13 cellular contexts compared by ENCODE assay signal in the genomic region with DNA sequence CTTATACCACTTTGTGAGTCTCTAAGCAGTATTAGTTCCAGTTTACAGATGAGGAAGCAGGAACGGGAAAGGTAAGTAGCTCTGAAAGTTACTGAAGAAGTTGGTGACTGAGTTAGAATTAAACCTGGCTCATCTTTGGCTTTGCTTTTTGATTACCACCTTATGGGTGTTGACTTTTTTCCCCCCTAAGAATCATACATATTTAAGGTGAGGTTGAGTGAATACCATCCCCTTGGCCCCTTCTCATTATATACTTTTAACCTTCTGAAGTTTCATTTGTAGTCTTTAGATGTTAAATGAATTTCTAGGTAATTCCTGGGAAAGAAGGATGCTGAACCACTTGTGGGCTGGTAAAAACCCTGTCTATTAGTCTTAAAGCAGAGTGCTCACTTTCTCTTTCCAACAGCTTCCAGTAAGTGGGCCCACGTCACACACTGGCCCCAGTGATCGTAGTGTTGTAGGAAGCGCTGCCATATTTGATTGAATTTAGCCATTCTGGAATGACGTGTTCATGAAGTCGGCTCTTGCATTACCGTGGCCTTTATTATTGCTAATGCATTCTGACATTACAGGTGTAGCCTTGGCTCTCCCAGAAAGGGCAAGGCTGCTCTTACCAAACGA. TPM values are rescaled to one million over a fixed set of nuclear protein-coding genes. Genes with fewer than 3 reads are reported as not detected.
DNase-seq lines count a peak whose midpoint lies in the region; ATAC-seq and TF ChIP-seq lines count a peak whose summit lies in the region.
"Had no signal": no experiment of that assay in that cellular context is flagged by ENCODE, and none has a peak within 500 bp of the region (broad histone marks: within the 10 kb centered on the region; RNA-seq: fewer than 3 reads in every experiment).

No MANE protein-coding gene starts in this region.

- intact Hi-C loops in activated naive CD4-positive, alpha-beta T cell treated with anti-CD3 and anti-CD28 coated beads for 36 hours (cut with micrococcal nuclease): no loop called here
- intact Hi-C loops in lower lobe of right lung (cut with DNase I) (no loop called here), stomach (cut with DNase I; ENCODE audit: low total_unique reads) (no loop called here), Calu3 (cut with micrococcal nuclease; ENCODE audit: unreplicated experiment) (loop anchor here (10.0 kb wide), 1 partner anchor 73 kb away; no protein-coding TSS in a partner anchor)

- CTCF ChIA-PET in activated naive CD4-positive, alpha-beta T cell treated with anti-CD3 and anti-CD28 coated beads for 36 hours (lab: Charles Lee): interaction anchor here (2.5 kb wide), 1 partner anchor 14 kb away, joined by 11 read pairs; no protein-coding TSS in a partner anchor
- CTCF ChIA-PET in Calu3 (lab: Charles Lee): no interaction called here

- no peak for TF ChIP-seq POLR2A in stomach (IDR thresholded peaks at IDR 0.05)

- H3K36me3 ChIP-seq in lower lobe of right lung (no peaks in the 10 kb centered on the region), stomach (no peaks in the 10 kb centered on the region)

- H3K27me3 Mint-ChIP-seq in activated naive CD4-positive, alpha-beta T cell treated with anti-CD3 and anti-CD28 coated beads for 36 hours (ENCODE audit: low read depth): no peaks in the 10 kb centered on the region
- no peaks in the 10 kb centered on the region for H3K27me3 Mint-ChIP-seq in activated naive CD8-positive, alpha-beta T cell treated with anti-CD3 and anti-CD28 coated beads for 36 hours
- H3K27me3 Mint-ChIP-seq in Calu3 (ENCODE audit: unreplicated experiment): no peaks in the 10 kb centered on the region
- H3K27me3 Mint-ChIP-seq: CD4-positive, CD25-positive, alpha-beta regulatory T cell; IgD-negative memory B cell had no signal

- TF ChIP-seq EP300 in stomach (IDR thresholded peaks at IDR 0.05): no peak

- no peak for ATAC-seq in activated naive CD4-positive, alpha-beta T cell treated with anti-CD3 and anti-CD28 coated beads, Interleukin-2, amount 50 U/mL, for 72 hours
- ATAC-seq in lower lobe of right lung: no peak

- TF ChIP-seq CTCF in lower lobe of right lung (IDR thresholded peaks at IDR 0.05) (no peak), stomach (IDR thresholded peaks at IDR 0.05) (no peak), Calu3 (IDR thresholded peaks at IDR 0.05; ENCODE audit: unreplicated experiment) (no peak)

- H3K4me3 ChIP-seq in lower lobe of right lung: no peak overlapping the region
- H3K4me3 ChIP-seq in stomach: no peak overlapping the region
- H3K4me3 ChIP-seq: HAP-1 had no signal

- no peak overlapping the region for H3K4me3 Mint-ChIP-seq in activated naive CD4-positive, alpha-beta T cell treated with anti-CD3 and anti-CD28 coated beads for 36 hours
- H3K4me3 Mint-ChIP-seq in activated naive CD8-positive, alpha-beta T cell treated with anti-CD3 and anti-CD28 coated beads for 36 hours: no peak overlapping the region
- no peak overlapping the region for H3K4me3 Mint-ChIP-seq in Calu3 (ENCODE audit: low read depth, unreplicated experiment)
- H3K4me3 Mint-ChIP-seq: CD4-positive, CD25-positive, alpha-beta regulatory T cell; IgD-negative memory B cell had no signal

- H3K27ac ChIP-seq in lower lobe of right lung (peak overlapping the region; percentile 0), stomach (peak overlapping the region in 3 of 5 donors; percentile 9 to 53 (median 53))

- peaks cover 28% of the 10 kb centered on the region for H3K4me1 Mint-ChIP-seq in activated naive CD4-positive, alpha-beta T cell treated with anti-CD3 and anti-CD28 coated beads for 36 hours (ENCODE audit: low read depth)
- H3K4me1 Mint-ChIP-seq in activated naive CD8-positive, alpha-beta T cell treated with anti-CD3 and anti-CD28 coated beads for 36 hours: peaks cover 45% of the 10 kb centered on the region
- peaks cover 9% of the 10 kb centered on the region for H3K4me1 Mint-ChIP-seq in Calu3 (ENCODE audit: low read depth, unreplicated experiment)

- H3K4me1 ChIP-seq in lower lobe of right lung: peaks cover 41% of the 10 kb centered on the region
- H3K4me1 ChIP-seq in stomach: peaks cover 20 to 69% (median 57%) of the 10 kb centered on the region in 4 donors
- H3K4me1 ChIP-seq: HAP-1 had no signal

- H3K9me3 Mint-ChIP-seq in activated naive CD4-positive, alpha-beta T cell treated with anti-CD3 and anti-CD28 coated beads, Interleukin-2, amount 50 U/mL, for 72 hours: no peaks in the 10 kb centered on the region
- H3K9me3 Mint-ChIP-seq in activated naive CD4-positive, alpha-beta T cell treated with anti-CD3 and anti-CD28 coated beads for 36 hours: no peaks in the 10 kb centered on the region
- no peaks in the 10 kb centered on the region for H3K9me3 Mint-ChIP-seq in activated naive CD8-positive, alpha-beta T cell treated with anti-CD3 and anti-CD28 coated beads for 36 hours
- H3K9me3 Mint-ChIP-seq in Calu3 (ENCODE audit: low read depth, unreplicated experiment): no peaks in the 10 kb centered on the region
- H3K9me3 Mint-ChIP-seq: CD4-positive, CD25-positive, alpha-beta regulatory T cell; IgD-negative memory B cell had no signal

- H3K27me3 ChIP-seq in lower lobe of right lung (ENCODE audit: low read depth) (no peaks in the 10 kb centered on the region), stomach (no peaks in the 10 kb centered on the region)

- peak overlapping the region; percentile 4 to 44 for H3K27ac Mint-ChIP-seq in activated naive CD4-positive, alpha-beta T cell treated with anti-CD3 and anti-CD28 coated beads, Interleukin-2, amount 50 U/mL, for 72 hours
- no peak overlapping the region for H3K27ac Mint-ChIP-seq in activated naive CD4-positive, alpha-beta T cell treated with anti-CD3 and anti-CD28 coated beads for 36 hours
- peak overlapping the region; percentile 56 for H3K27ac Mint-ChIP-seq in activated naive CD8-positive, alpha-beta T cell treated with anti-CD3 and anti-CD28 coated beads for 36 hours
- no peak overlapping the region for H3K27ac Mint-ChIP-seq in Calu3 (ENCODE audit: unreplicated experiment)

- H3K36me3 Mint-ChIP-seq in activated naive CD4-positive, alpha-beta T cell treated with anti-CD3 and anti-CD28 coated beads, Interleukin-2, amount 50 U/mL, for 72 hours: no peaks in the 10 kb centered on the region
- peaks cover 5% of the 10 kb centered on the region for H3K36me3 Mint-ChIP-seq in activated naive CD4-positive, alpha-beta T cell treated with anti-CD3 and anti-CD28 coated beads for 36 hours (ENCODE audit: low read depth)
- peaks cover 13% of the 10 kb centered on the region for H3K36me3 Mint-ChIP-seq in activated naive CD8-positive, alpha-beta T cell treated with anti-CD3 and anti-CD28 coated beads for 36 hours
- no peaks in the 10 kb centered on the region for H3K36me3 Mint-ChIP-seq in Calu3 (ENCODE audit: insufficient read depth, unreplicated experiment)

- H3K9me3 ChIP-seq in lower lobe of right lung: no peaks in the 10 kb centered on the region
- H3K9me3 ChIP-seq in stomach: no peaks in the 10 kb centered on the region
- H3K9me3 ChIP-seq: HAP-1 had no signal

- 77 to 88% (median 83%) methylated on average over 8 of the region's 8 CpGs for WGBS in stomach, 5 donors

- no peak for DNase-seq in activated naive CD4-positive, alpha-beta T cell treated with anti-CD3 and anti-CD28 coated beads, Interleukin-2, amount 50 U/mL, for 72 hours (ENCODE audit: low spot score in 2 of 2)
- no peak for DNase-seq in activated naive CD4-positive, alpha-beta T cell treated with anti-CD3 and anti-CD28 coated beads for 36 hours
- no peak for DNase-seq in activated naive CD8-positive, alpha-beta T cell treated with anti-CD3 and anti-CD28 coated beads for 36 hours
- no peak for DNase-seq in lower lobe of right lung
- DNase-seq in stomach: no peak
- DNase-seq in A172 (ENCODE audit: low spot score): no peak
- no peak for DNase-seq in Calu3
- DNase-seq in HUDEP-2 (lab: John Stamatoyannopoulos, UW; ENCODE audit: unreplicated experiment in 76 of 76): no peak
- DNase-seq: CD4-positive, CD25-positive, alpha-beta regulatory T cell; NCI-H2029; NCI-H82 had no signal

- no TSS peak for BruUV-seq in Calu3 (replicated peaks; lab: Mats Ljungman, UMichigan)

RNA-seq across cellular contexts. Expression of gene PEX14, which starts 46.9 kb away (rescaled TPM):
- total RNA-seq in activated naive CD4-positive, alpha-beta T cell treated with anti-CD3 and anti-CD28 coated beads, Interleukin-2, amount 50 U/mL, for 72 hours: 10 to 100 TPM; 22.3 to 22.7 TPM
- 10 to 100 TPM; 15.8 to 17.2 TPM for total RNA-seq in activated naive CD4-positive, alpha-beta T cell treated with anti-CD3 and anti-CD28 coated beads for 36 hours
- total RNA-seq in activated naive CD8-positive, alpha-beta T cell treated with anti-CD3 and anti-CD28 coated beads for 36 hours: 10 to 100 TPM; 19.1 to 19.6 TPM
- total RNA-seq in lower lobe of right lung: 27.9 TPM
- 10 to 100 TPM; 12.5 to 26.3 (median 14.7) TPM for total RNA-seq in stomach
- polyA plus RNA-seq in stomach: 10 to 100 TPM in 1 of 3 donors, 1 to 10 TPM in 2; 8.2 to 11.2 (median 9.3) TPM
- 5.9 and 14.3 TPM in 2 replicates for total RNA-seq in A172 (2014; rRNA removed; shearing (Covaris generic))
- 17.6 and 17.7 TPM in 2 replicates for total RNA-seq in Calu3 (2022)

RNA-seq across cellular contexts. Expression of gene DFFA, which starts 49.3 kb away (rescaled TPM):
- 10 to 100 TPM; 34.4 to 41.0 TPM for total RNA-seq in activated naive CD4-positive, alpha-beta T cell treated with anti-CD3 and anti-CD28 coated beads, Interleukin-2, amount 50 U/mL, for 72 hours
- 10 to 100 TPM; 34.2 to 36.1 TPM for total RNA-seq in activated naive CD4-positive, alpha-beta T cell treated with anti-CD3 and anti-CD28 coated beads for 36 hours
- total RNA-seq in activated naive CD8-positive, alpha-beta T cell treated with anti-CD3 and anti-CD28 coated beads for 36 hours: 100 to 1,000 TPM; 102 to 103 TPM
- total RNA-seq in lower lobe of right lung: 37.0 TPM
- total RNA-seq in stomach: 10 to 100 TPM; 10.7 to 22.2 (median 13.0) TPM
- polyA plus RNA-seq in stomach: 10 to 100 TPM; 12.7 to 16.6 (median 13.0) TPM
- 29.9 and 31.3 TPM in 2 replicates for total RNA-seq in A172 (2014; rRNA removed; shearing (Covaris generic))
- total RNA-seq in Calu3 (2022): 45.2 and 50.6 TPM in 2 replicates

Comparison
In these comparisons a context has a peak if more than half of its experiments do, and no peak if none do; other contexts are left out.
1. H3K27ac Mint-ChIP-seq: peak in activated naive CD4-positive, alpha-beta T cell treated with anti-CD3 and anti-CD28 coated beads, Interleukin-2, amount 50 U/mL, for 72 hours (2 of 2) and activated naive CD8-positive, alpha-beta T cell treated with anti-CD3 and anti-CD28 coated beads for 36 hours (single experiment); none in activated naive CD4-positive, alpha-beta T cell treated with anti-CD3 and anti-CD28 coated beads for 36 hours (single experiment) and Calu3 (single experiment).